Comparison of ENCODE assay signal across 10 cellular contexts in genomic region chr13:49517461-49517860, GRCh38. TPM values are rescaled to one million over a fixed set of nuclear protein-coding genes. Genes with fewer than 3 reads are reported as not detected.
DNase-seq lines count a peak whose midpoint lies in the region; ATAC-seq, FAIRE-seq and TF ChIP-seq lines count a peak whose summit lies in the region.
"Had no signal": no experiment of that assay in that cellular context is flagged by ENCODE, and none has a peak within 500 bp of the region (broad histone marks: within the 10 kb centered on the region; RNA-seq: fewer than 3 reads in every experiment).

No MANE protein-coding gene starts in this region.

- peak; percentile 21; the same call in 1 of the 3 replicates for TF ChIP-seq CTCF in A549 (IDR thresholded peaks at IDR 0.05)
- TF ChIP-seq CTCF in GM12874 (IDR thresholded peaks at IDR 0.05; ENCODE audit: insufficient read depth, low read depth, low read length) = peak; percentile 18; the same call in 1 of the 2 replicates
- peak in 2 of 3 experiments; percentile 27 to 38; a peak in 2 of 6 replicates for TF ChIP-seq CTCF in K562 (IDR thresholded peaks at IDR 0.05 in 2 of 3, conservative IDR thresholded peaks at IDR 0.05 in 1 of 3; ENCODE audit: insufficient read depth in 2 of 3, low read depth in 1 of 3, low read length in 3 of 3)
- TF ChIP-seq CTCF in PC-9 (conservative IDR thresholded peaks at IDR 0.05) = no peak

- ATAC-seq in A549 (no peak), K562 (no peak)

- no peak for TF ChIP-seq POLR2A in A549 (IDR thresholded peaks at IDR 0.05; ENCODE audit: low read length)
- no peak for TF ChIP-seq POLR2A in K562 (conservative IDR thresholded peaks at IDR 0.05)

- H3K9me2 ChIP-seq in PC-9 (ENCODE audit: insufficient read depth) = no peaks in the 10 kb centered on the region
- H3K9me2 ChIP-seq in GM23248 (ENCODE audit: insufficient read depth) = no peaks in the 10 kb centered on the region

- H3K36me3 ChIP-seq in K562 (ENCODE audit: control insufficient read depth, insufficient read depth, low read length) (no peaks in the 10 kb centered on the region), PC-9 (ENCODE audit: low read depth) (no peaks in the 10 kb centered on the region), GM23248 (ENCODE audit: low read depth) (peaks cover 10% of the 10 kb centered on the region; the same call in 1 of the 2 replicates)

- H3K4me2 ChIP-seq in A549 (no peak overlapping the region), K562 (ENCODE audit: insufficient read depth, low read length) (no peak overlapping the region), PC-9 (no peak overlapping the region), GM23248 (ENCODE audit: unreplicated experiment) (no peak overlapping the region)

- no peaks in the 10 kb centered on the region for H3K79me2 ChIP-seq in K562 (ENCODE audit: control insufficient read depth, insufficient read depth, low read length)
- H3K79me2 ChIP-seq in PC-9 (ENCODE audit: low read depth) = no peaks in the 10 kb centered on the region
- no peaks in the 10 kb centered on the region for H3K79me2 ChIP-seq in GM23248 (ENCODE audit: insufficient read depth)

- TF ChIP-seq EP300 in A549 (IDR thresholded peaks at IDR 0.05) = no peak
- TF ChIP-seq EP300 in K562 (IDR thresholded peaks at IDR 0.05; ENCODE audit: low read length) = no peak

- H3K9ac ChIP-seq in K562 (ENCODE audit: insufficient read depth in 1 of 2, low read depth in 2 of 2, low read length in 2 of 2) (no peak overlapping the region), GM23248 (no peak overlapping the region)

- in situ Hi-C loops in K562 (cut with MboI) = no loop called here
- in situ Hi-C loops in GM23248 (cut with MboI) = no loop called here

- H3F3A ChIP-seq in PC-9 (ENCODE audit: insufficient read depth, low read depth) = no peaks in the 10 kb centered on the region
- H3F3A ChIP-seq in GM23248 (ENCODE audit: insufficient read depth) = no peaks in the 10 kb centered on the region

- TF ChIP-seq RAD21 in A549 (conservative IDR thresholded peaks at IDR 0.05 in 1 of 2, IDR thresholded peaks at IDR 0.05 in 1 of 2) (0 out of 5 replicates have a peak, but pooled peaks of 1 of the 2 experiments have one; percentile 13), K562 (CRISPR knock-in tag; conservative IDR thresholded peaks at IDR 0.05 in 1 of 2, IDR thresholded peaks at IDR 0.05 in 1 of 2) (no peak)

- H3K4me3 ChIP-seq in A549 = no peak overlapping the region
- no peak overlapping the region for H3K4me3 ChIP-seq in K562
- H3K4me3 ChIP-seq in PC-9 = no peak overlapping the region
- no peak overlapping the region for H3K4me3 ChIP-seq in GM23248

- no peaks in the 10 kb centered on the region for H3K9me1 ChIP-seq in K562 (ENCODE audit: control insufficient read depth, insufficient read depth, low read length)

- POLR2A ChIA-PET in A549 (lab: Yijun Ruan, JAX) (no interaction called here), K562 (lab: Yijun Ruan, JAX) (interaction anchor here (0.6 to 0.9 kb wide), 2 partner anchors 10 to 15 kb away, joined by 3 read pairs; no protein-coding TSS in a partner anchor), PC-9 (lab: Charles Lee; ENCODE audit: unreplicated experiment) (no interaction called here)

- BruUV-seq in K562 (replicated peaks; lab: Mats Ljungman, UMichigan) = no TSS peak
- no TSS peak for BruUV-seq in PC-9 (replicated peaks; lab: Mats Ljungman, UMichigan)

- CTCF ChIA-PET in A549 (lab: Yijun Ruan, JAX) (no interaction called here), K562 (lab: Yijun Ruan, JAX; ENCODE audit: low intra/inter-chr PET ratio) (no interaction called here), PC-9 (lab: Charles Lee) (no interaction called here)

- intact Hi-C loops in K562 (cut with micrococcal nuclease) (loop anchor here (2.0 kb wide), 1 partner anchor 217 kb away; no protein-coding TSS in a partner anchor), PC-9 (cut with micrococcal nuclease; ENCODE audit: unreplicated experiment) (no loop called here)

- H3K27ac ChIP-seq in A549 (no peak overlapping the region), K562 (ENCODE audit: extremely low read depth, low read depth, low read length) (no peak overlapping the region), PC-9 (no peak overlapping the region), GM23248 (no peak overlapping the region)

- no peaks in the 10 kb centered on the region for H4K20me1 ChIP-seq in K562 (replicated peaks; ENCODE audit: control insufficient read depth, insufficient read depth, low read length)
- H4K20me1 ChIP-seq in PC-9 (ENCODE audit: insufficient read depth) = no peaks in the 10 kb centered on the region
- H4K20me1 ChIP-seq in GM23248 (ENCODE audit: insufficient read depth) = no peaks in the 10 kb centered on the region

- DNase-seq in A549 (ENCODE audit: low read depth in 1 of 2, low spot score in 1 of 2) (no peak), K562 (ENCODE audit: extremely low read depth in 1 of 4, low spot score in 3 of 4) (no peak), left kidney (ENCODE audit: low read depth, low spot score) (peak; percentile 36), PC-9 (no peak), GM23248 (no peak), SK-N-DZ (ENCODE audit: low spot score) (no peak)
- no peak for DNase-seq in activated CD4-positive, alpha-beta T cell treated with anti-CD3 and anti-CD28 coated beads, Interleukin-2, amount 50 U/mL, for 48 hours
- DNase-seq: COR-L47, T-helper 1 cell had no signal

- WGBS in A549 (ENCODE audit: missing lambda C conversion rate) = 86% methylated on average over 6 of the region's 6 CpGs
- WGBS in K562 (ENCODE audit: insufficient coverage, low coverage, missing lambda C conversion rate) = 58% methylated on average over 6 of the region's 6 CpGs
- WGBS in GM23248 (ENCODE audit: low coverage in 1 of 2, low lambda C conversion rate in 2 of 2, missing lambda C conversion rate in 2 of 2), 2 experiments = 86% methylated on average over 6 of the region's 6 CpGs

- H2AFZ ChIP-seq in K562 (ENCODE audit: low read depth, low read length) = no peak overlapping the region
- H2AFZ ChIP-seq in PC-9 = no peak overlapping the region
- no peak overlapping the region for H2AFZ ChIP-seq in GM23248

- H3K4me1 ChIP-seq in A549 (no peaks in the 10 kb centered on the region), K562 (replicated peaks in 1 of 2; ENCODE audit: control insufficient read depth in 2 of 2, insufficient read depth in 2 of 2, low read length in 2 of 2) (no peaks in the 10 kb centered on the region), PC-9 (replicated peaks; ENCODE audit: insufficient read depth) (no peaks in the 10 kb centered on the region), GM23248 (ENCODE audit: insufficient read depth) (no peaks in the 10 kb centered on the region)

- H3K9me3 ChIP-seq in A549 (no peaks in the 10 kb centered on the region), K562 (replicated peaks; ENCODE audit: control insufficient read depth, insufficient read depth, low read depth, low read length) (no peaks in the 10 kb centered on the region), PC-9 (ENCODE audit: insufficient read depth, low read depth) (no peaks in the 10 kb centered on the region), GM23248 (ENCODE audit: low read depth) (no peaks in the 10 kb centered on the region)

- H3K27me3 ChIP-seq in K562 (ENCODE audit: control insufficient read depth in 2 of 2, insufficient read depth in 2 of 2, low read length in 2 of 2) (no peaks in the 10 kb centered on the region), PC-9 (ENCODE audit: insufficient read depth, low read depth) (no peaks in the 10 kb centered on the region), GM23248 (replicated peaks; ENCODE audit: insufficient read depth) (no peaks in the 10 kb centered on the region)

- FAIRE-seq in A549 (lab: Jason Lieb, UNC) = no peak
- no peak for FAIRE-seq in K562 (lab: Jason Lieb, UNC)

TF ChIP-seq in A549, 52 proteins besides CTCF, POLR2A, EP300 and RAD21:
- no peak for TF ChIP-seq HDAC2 (IDR thresholded peaks at IDR 0.05)
- no peak for TF ChIP-seq RNF2 (IDR thresholded peaks at IDR 0.05; ENCODE audit: borderline replicate concordance, low read depth)
- TF ChIP-seq TP53 (CRISPR knock-in tag; IDR thresholded peaks at IDR 0.05) = no peak
TF ChIP-seq in A549: peak in this region for 0.

TF ChIP-seq in K562, 482 proteins besides CTCF, POLR2A, EP300 and RAD21 (continues in another document):
- TF ChIP-seq ERF (CRISPR knock-in tag; IDR thresholded peaks at IDR 0.05) (no peak), ZNF347 (CRISPR knock-in tag; IDR thresholded peaks at IDR 0.05; ENCODE audit: low read depth) (no peak)

RNA-seq across cellular contexts. Expression of gene PHF11, which starts 21.7 kb away (rescaled TPM):
- polyA plus RNA-seq in A549 (2011; rRNA removed) (11.7 and 13.4 TPM in 2 replicates), A549 (2017; fragmentation: RNase III; extraction: RNeasy Plus Mini Kit Qiagen cat#74134 plus additional on column Dnase treatment) (7.1 to 9.0 TPM (median 7.7 TPM) in 3 replicates), K562 (2011; rRNA removed) (4.1 and 4.8 TPM in 2 replicates), K562 (2014; fragmentation: Illumina TruSeq; extraction: Trizol) (6.5 and 7.0 TPM in 2 replicates), K562 (2014; fragmentation: Nextera tagmentation; extraction: Ambion mirVana) (1 to 10 TPM; 1.9 to 2.2 TPM), K562 (2014; rRNA removed) (3.7 and 7.0 TPM in 2 replicates), GM23248 (2016; fragmentation: Nextera tagmentation; extraction: Ambion mirVana) (29.3 and 29.6 TPM in 2 replicates)
- 3.1 and 3.6 TPM in 2 replicates for polyA plus RNA-seq in A549 (2012; cell fraction: cytosol; rRNA removed)
- polyA plus RNA-seq in A549 (2012; cell fraction: nucleus; rRNA removed) = 4.9 and 7.2 TPM in 2 replicates
- 3.1 and 3.4 TPM in 2 replicates for polyA minus RNA-seq in A549 (2011; rRNA and poly(A)+ RNA removed)
- total RNA-seq in K562 (2011; cell fraction: chromatin; rRNA removed; ENCODE audit: low replicate concordance) = 5.7 and 12.3 TPM in 2 replicates
- 1.5 and 5.9 TPM in 2 replicates for total RNA-seq in K562 (2011; cell fraction: nucleolus; rRNA removed)
- total RNA-seq in K562 (2011; cell fraction: nucleoplasm; rRNA removed) = 9.9 and 10.7 TPM in 2 replicates
- total RNA-seq in K562 (2014; rRNA removed) (4.0 and 4.3 TPM in 2 replicates), K562 (2014; rRNA removed; fragmentation: Illumina TruSeq; extraction: Trizol) (5.3 and 6.3 TPM in 2 replicates), K562 (2015; rRNA removed; fragmentation: Illumina TruSeq; extraction: Trizol) (5.5 and 5.9 TPM in 2 replicates), K562 (2021) (6.0 and 7.3 TPM in 2 replicates), PC-9 (2021) (15.2 and 25.2 TPM in 2 replicates)
- 1.7 and 2.3 TPM in 2 replicates for polyA plus RNA-seq in K562 (2011; cell fraction: cytosol; rRNA removed)
- 6.7 and 7.3 TPM in 2 replicates for polyA plus RNA-seq in K562 (2011; cell fraction: nucleus; rRNA removed)
- polyA plus RNA-seq in K562 (2012) = 4.9 and 11.1 TPM in 2 replicates
- 1.7 and 4.1 TPM in 2 replicates for polyA minus RNA-seq in K562 (2011; rRNA and poly(A)+ RNA removed)
- not detected in 2 replicates for polyA minus RNA-seq in K562 (2011; cell fraction: cytosol; rRNA and poly(A)+ RNA removed)
- polyA minus RNA-seq in K562 (2011; cell fraction: nucleus; rRNA and poly(A)+ RNA removed) = 2.8 and 4.3 TPM in 2 replicates
- total RNA-seq in GM23248 (2014; rRNA removed; shearing (Covaris generic)) = 13.4 and 16.9 TPM in 2 replicates
- not detected in 2 replicates for polyA plus RNA-seq in SK-N-DZ (2014; cell fraction: cytosol; rRNA removed)
- polyA plus RNA-seq in SK-N-DZ (2014; cell fraction: nucleus; rRNA removed) = 0.45 TPM in 1 of 2 replicates, not detected in the other

Comparison
In these comparisons a context has a peak if more than half of its experiments do, and no peak if none do; other contexts are left out.
1. Of the 35 proteins assayed by ChIP-seq in both K562 and A549: peak only in K562: none; only in A549: none; in both: CTCF; in neither: 33; mixed calls (peak in some experiments, not most) for 1.